Comparison of ENCODE assay signal across 12 cellular contexts in genomic region chr22:20953668-20954500, GRCh38. TPM values are rescaled to one million over a fixed set of nuclear protein-coding genes. Genes with fewer than 3 reads are reported as not detected.
DNase-seq lines count a peak whose midpoint lies in the region; ATAC-seq and TF ChIP-seq lines count a peak whose summit lies in the region.
"Had no signal": no experiment of that assay in that cellular context is flagged by ENCODE, and none has a peak within 500 bp of the region (broad histone marks: within the 10 kb centered on the region; RNA-seq: fewer than 3 reads in every experiment).

No MANE protein-coding gene starts in this region.

- H3K36me3 ChIP-seq in mammary epithelial cell (ENCODE audit: insufficient read depth, low read length) (peaks cover 20% of the 10 kb centered on the region), liver (ENCODE audit: control insufficient read depth in 4 of 4, insufficient read depth in 3 of 4, low read depth in 1 of 4, low read length in 3 of 4) (peaks cover 0 to 13% (median 6%) of the 10 kb centered on the region in 4 donors)

- H3K9ac ChIP-seq in mammary epithelial cell (ENCODE audit: insufficient read depth, low read length) (peak overlapping the region; percentile 6), liver (ENCODE audit: low read depth in 1 of 2, low read length in 2 of 2) (no peak overlapping the region)

- no peak overlapping the region for H3K4me3 Mint-ChIP-seq in stimulated activated naive CD8-positive, alpha-beta T cell treated with anti-CD3 and anti-CD28 coated beads, Interleukin-15, Interleukin-2, amounts not matched to agents 100 ng/mL and 50 ng/mL, for 24 hours
- H3K4me3 Mint-ChIP-seq in stimulated activated naive CD8-positive, alpha-beta T cell treated with anti-CD3 and anti-CD28 coated beads, Interleukin-15, amount 100 ng/mL, for 72 hours: no peak overlapping the region
- H3K4me3 Mint-ChIP-seq: activated B cell treated with CpG ODN at 0.5 μM for 24 hours, B cell had no signal

- in situ Hi-C loops in mammary epithelial cell (cut with MboI; ENCODE audit: low sequenced_read_pairs in 2 of 2): loop anchor here in 1 of 2 donors (10.0 kb wide), 1 partner anchor 49 kb away; no protein-coding TSS in a partner anchor

- no peak overlapping the region for H2AFZ ChIP-seq in mammary epithelial cell (ENCODE audit: low read depth, low read length)

- WGBS in mammary epithelial cell (ENCODE audit: low coverage, missing lambda C conversion rate): 22% methylated on average over 8 of the region's 8 CpGs
- WGBS in liver: 62% methylated on average over 8 of the region's 8 CpGs

- H3K27ac ChIP-seq in mammary epithelial cell (ENCODE audit: insufficient read depth, low read depth, low read length): peak overlapping the region; percentile 74
- peak overlapping the region; percentile 67 to 76 for H3K27ac ChIP-seq in liver (ENCODE audit: low read depth in 1 of 2, low read length in 2 of 2)
- H3K27ac ChIP-seq: spleen had no signal

- H3K79me2 ChIP-seq in mammary epithelial cell (ENCODE audit: insufficient read depth, low read length): peaks cover 54% of the 10 kb centered on the region

- H4K20me1 ChIP-seq in mammary epithelial cell (ENCODE audit: insufficient read depth, low read length): no peaks in the 10 kb centered on the region

- peak overlapping the region; percentile 68 for H3K27ac Mint-ChIP-seq in stimulated activated naive CD8-positive, alpha-beta T cell treated with anti-CD3 and anti-CD28 coated beads, Interleukin-15, Interleukin-2, amounts not matched to agents 100 ng/mL and 50 ng/mL, for 24 hours
- H3K27ac Mint-ChIP-seq in stimulated activated naive CD8-positive, alpha-beta T cell treated with anti-CD3 and anti-CD28 coated beads, Interleukin-15, amount 100 ng/mL, for 72 hours: no peak overlapping the region
- H3K27ac Mint-ChIP-seq: activated B cell treated with CpG ODN at 0.5 μM for 24 hours, B cell had no signal

- no peak for DNase-seq in stimulated activated naive CD8-positive, alpha-beta T cell treated with anti-CD3 and anti-CD28 coated beads, Interleukin-15, amount 100 ng/mL, for 72 hours
- DNase-seq in mammary epithelial cell (peak; percentile 96), GDM1 (lab: John Stamatoyannopoulos, UW) (no peak), DMS153 treated with DMSO at 0.1 percent for 48 hours (lab: John Stamatoyannopoulos, UW; ENCODE audit: unreplicated experiment) (no peak), HUDEP-2 (lab: John Stamatoyannopoulos, UW; ENCODE audit: unreplicated experiment in 76 of 76) (no peak)
- DNase-seq: activated B cell treated with CpG ODN at 0.5 μM for 24 hours, spleen had no signal

- H3K9me3 ChIP-seq in mammary epithelial cell (replicated peaks; ENCODE audit: insufficient read depth, low read length): no peaks in the 10 kb centered on the region
- no peaks in the 10 kb centered on the region for H3K9me3 ChIP-seq in liver (ENCODE audit: control insufficient read depth in 4 of 4, low read length in 3 of 4)
- H3K9me3 ChIP-seq: spleen had no signal

- H3K27me3 ChIP-seq in mammary epithelial cell (ENCODE audit: insufficient read depth, low read length): no peaks in the 10 kb centered on the region
- no peaks in the 10 kb centered on the region for H3K27me3 ChIP-seq in liver (ENCODE audit: control insufficient read depth in 4 of 4, insufficient read depth in 4 of 4, low read length in 3 of 4)

- no peak overlapping the region for H3K4me3 ChIP-seq in mammary epithelial cell (replicated peaks in 1 of 3; ENCODE audit: insufficient read depth in 1 of 3, low read depth in 2 of 3, low read length in 3 of 3)
- H3K4me3 ChIP-seq in liver (ENCODE audit: low read depth in 1 of 3, low read length in 3 of 3): no peak overlapping the region
- H3K4me3 ChIP-seq: spleen had no signal

- peak in 1 of 2 donors; percentile 27 for TF ChIP-seq RAD21 in liver (IDR thresholded peaks at IDR 0.05)

- peaks cover 15% of the 10 kb centered on the region for H3K4me1 Mint-ChIP-seq in stimulated activated naive CD8-positive, alpha-beta T cell treated with anti-CD3 and anti-CD28 coated beads, Interleukin-15, Interleukin-2, amounts not matched to agents 100 ng/mL and 50 ng/mL, for 24 hours (ENCODE audit: low read depth)
- peaks cover 43% of the 10 kb centered on the region for H3K4me1 Mint-ChIP-seq in stimulated activated naive CD8-positive, alpha-beta T cell treated with anti-CD3 and anti-CD28 coated beads, Interleukin-15, amount 100 ng/mL, for 72 hours

- peaks cover 38% of the 10 kb centered on the region for H3K36me3 Mint-ChIP-seq in stimulated activated naive CD8-positive, alpha-beta T cell treated with anti-CD3 and anti-CD28 coated beads, Interleukin-15, Interleukin-2, amounts not matched to agents 100 ng/mL and 50 ng/mL, for 24 hours (ENCODE audit: low read depth)

- BruUV-seq in mammary epithelial cell (replicated peaks; lab: Mats Ljungman, UMichigan): no TSS peak

- TF ChIP-seq CTCF in mammary epithelial cell (conservative IDR thresholded peaks at IDR 0.05 in 1 of 2, IDR thresholded peaks at IDR 0.05 in 1 of 2; ENCODE audit: extremely low read depth in 1 of 2, insufficient read depth in 1 of 2, low read depth in 1 of 2, low read length in 2 of 2) (no peak), liver (IDR thresholded peaks at IDR 0.05; ENCODE audit: low read depth, low read length, missing input control) (no peak)

- CTCF ChIA-PET in mammary epithelial cell (lab: Charles Lee; ENCODE audit: low non-redundant PET): interaction anchor here (0.6 kb wide), 1 partner anchor 19 kb away, joined by 23 read pairs; no protein-coding TSS in a partner anchor

- dilution Hi-C loops in mammary epithelial cell (cut with HindIII; ENCODE audit: low sequenced_read_pairs): loop anchor here (5.0 kb wide), 1 partner anchor 87 kb away; no protein-coding TSS in a partner anchor

- no peaks in the 10 kb centered on the region for H3K9me3 Mint-ChIP-seq in stimulated activated naive CD8-positive, alpha-beta T cell treated with anti-CD3 and anti-CD28 coated beads, Interleukin-15, Interleukin-2, amounts not matched to agents 100 ng/mL and 50 ng/mL, for 24 hours
- no peaks in the 10 kb centered on the region for H3K9me3 Mint-ChIP-seq in stimulated activated naive CD8-positive, alpha-beta T cell treated with anti-CD3 and anti-CD28 coated beads, Interleukin-15, amount 100 ng/mL, for 72 hours
- H3K9me3 Mint-ChIP-seq: activated B cell treated with CpG ODN at 0.5 μM for 24 hours had no signal

- intact Hi-C loops in mammary epithelial cell (cut with micrococcal nuclease): loop anchor here (2.0 to 5.0 kb wide), 2 partner anchors 37 to 52 kb away; partner anchors contain the start of gene CRKL

- H3K4me1 ChIP-seq in mammary epithelial cell (ENCODE audit: insufficient read depth, low read length) (peaks cover 56% of the 10 kb centered on the region), liver (ENCODE audit: control insufficient read depth in 4 of 4, insufficient read depth in 4 of 4, low read length in 3 of 4) (peaks cover 22 to 69% (median 47%) of the 10 kb centered on the region in 4 donors)

- H3K4me2 ChIP-seq in mammary epithelial cell (ENCODE audit: insufficient read depth, low read depth, low read length): peak overlapping the region; percentile 67

- peaks cover 13% of the 10 kb centered on the region for H3K27me3 Mint-ChIP-seq in stimulated activated naive CD8-positive, alpha-beta T cell treated with anti-CD3 and anti-CD28 coated beads, Interleukin-15, Interleukin-2, amounts not matched to agents 100 ng/mL and 50 ng/mL, for 24 hours
- peaks cover 30% of the 10 kb centered on the region for H3K27me3 Mint-ChIP-seq in stimulated activated naive CD8-positive, alpha-beta T cell treated with anti-CD3 and anti-CD28 coated beads, Interleukin-15, amount 100 ng/mL, for 72 hours
- H3K27me3 Mint-ChIP-seq: activated B cell treated with CpG ODN at 0.5 μM for 24 hours had no signal

- no peak for ATAC-seq in stimulated activated naive CD8-positive, alpha-beta T cell treated with anti-CD3 and anti-CD28 coated beads, Interleukin-15, amount 100 ng/mL, for 72 hours
- ATAC-seq in GM19328 (IDR thresholded peaks at IDR 0.05; ENCODE audit: unreplicated experiment): no peak

TF ChIP-seq in liver, 16 proteins besides CTCF, POLR2A, EP300 and RAD21 (continues in another document):
- no peak for TF ChIP-seq TAF1 (conservative IDR thresholded peaks at IDR 0.05)
- TF ChIP-seq ATF3 (IDR thresholded peaks at IDR 0.05): peak; percentile 71
- no peak for TF ChIP-seq NR2F2 (IDR thresholded peaks at IDR 0.05)
- TF ChIP-seq MAX (IDR thresholded peaks at IDR 0.05): no peak
- no peak for TF ChIP-seq GABPA (IDR thresholded peaks at IDR 0.05 in 1 of 2, conservative IDR thresholded peaks at IDR 0.05 in 1 of 2)
- no peak for TF ChIP-seq FOXA2 (IDR thresholded peaks at IDR 0.05)
- TF ChIP-seq JUND (IDR thresholded peaks at IDR 0.05): peak in 1 of 2 donors; percentile 76

RNA-seq across cellular contexts. Expression of gene AIFM3, which starts 13.2 kb away (rescaled TPM):
- total RNA-seq in mammary epithelial cell (1 to 10 TPM in 1 of 2 donors, under 1 TPM in 1; 0.24 to 5.0 TPM), liver (under 1 TPM; 0.51 to 0.75 TPM)
- polyA plus RNA-seq in mammary epithelial cell (0.24 TPM), liver (1 to 10 TPM in 1 of 2 donors, under 1 TPM in 1; 0.38 to 1.1 TPM)
- not detected for polyA minus RNA-seq in mammary epithelial cell
- total RNA-seq: LHCN-M2 had no signal

RNA-seq across cellular contexts. Expression of gene LZTR1, which starts 28.2 kb away (rescaled TPM):
- 10 to 100 TPM; 52.8 to 59.4 TPM for total RNA-seq in mammary epithelial cell
- polyA plus RNA-seq in mammary epithelial cell: 28.2 TPM
- polyA minus RNA-seq in mammary epithelial cell: 44.9 TPM
- 10 to 100 TPM; 11.1 to 32.5 TPM for total RNA-seq in liver
- 10 to 100 TPM in 1 of 2 donors, 1 to 10 TPM in 1; 7.9 to 15.3 TPM for polyA plus RNA-seq in liver

RNA-seq across cellular contexts. Expression of gene CRKL, which starts 36.7 kb away (rescaled TPM):
- 10 to 100 TPM; 75.0 to 80.3 TPM for total RNA-seq in mammary epithelial cell
- polyA plus RNA-seq in mammary epithelial cell: 32.0 TPM
- 72.0 TPM for polyA minus RNA-seq in mammary epithelial cell
- 10 to 100 TPM; 30.0 to 45.5 TPM for total RNA-seq in liver
- polyA plus RNA-seq in liver: 10 to 100 TPM; 12.0 to 15.2 TPM

RNA-seq across cellular contexts. Expression of gene THAP7, which starts 48.0 kb away (rescaled TPM):
- total RNA-seq in mammary epithelial cell (10 to 100 TPM; 17.3 to 23.6 TPM), liver (10 to 100 TPM; 10.4 to 18.3 TPM)
- polyA plus RNA-seq in mammary epithelial cell (23.4 TPM), liver (10 to 100 TPM; 20.6 to 21.9 TPM)
- 10.7 TPM for polyA minus RNA-seq in mammary epithelial cell
